26 cellular contexts compared by ENCODE assay signal in genomic region chr5:146909496-146910068, GRCh38.
"Had no signal": no experiment of that assay in that cellular context is flagged by ENCODE, and none has a peak within 500 bp of the region (broad histone marks: within the 10 kb centered on the region; RNA-seq: fewer than 3 reads in every experiment).

No MANE protein-coding gene starts in this region.

- H3K9ac ChIP-seq: KMS-11 had no signal

- H3K27me3 ChIP-seq: adrenal gland, body of pancreas, breast epithelium, SJSA1 had no signal

- DNase-seq: activated CD4-positive, alpha-beta T cell treated with anti-CD3 and anti-CD28 coated beads, Interleukin-2, amount 10 ng/mL, durations not matched to agents 24 days and 14 days; activated CD4-positive, alpha-beta T cell treated with anti-CD3 and anti-CD28 coated beads, Interleukin-2, amount 50 U/mL, for 4 hours; activated CD8-positive, alpha-beta T cell treated with anti-CD3 and anti-CD28 coated beads for 36 hours; activated gamma-delta T cell; activated naive CD4-positive, alpha-beta T cell treated with Interleukin-2 at 50 U/mL for 16 hours; activated T-cell treated with anti-CD3 and anti-CD28 coated beads, Interleukin-2, amount 50 U/mL, for 1 hour; activated T-cell treated with anti-CD3 and anti-CD28 coated beads, Interleukin-2, amount 50 U/mL, for 72 hours; adrenal gland; body of pancreas; MM.1S; MV-4-11; NCI-H1092; NCI-H1436 treated with DMSO at 0.1 percent for 48 hours; NCI-H187 treated with DMSO at 0.1 percent for 48 hours; NCI-H2081; NCI-H2171 treated with DMSO at 0.1 percent for 48 hours; NCI-H226; NCI-H446 treated with DMSO at 0.1 percent for 48 hours; NCI-H526; NCI-H748 treated with DMSO at 0.1 percent for 48 hours; OCI-M1; SHP77 treated with DMSO at 0.1 percent for 48 hours; T1000 had no signal

- H3K9me3 ChIP-seq: adrenal gland, body of pancreas, breast epithelium, SJSA1 had no signal

- H3K36me3 ChIP-seq: adrenal gland, breast epithelium, SJSA1 had no signal

- H3K4me2 ChIP-seq: KMS-11 had no signal

- H3K4me1 ChIP-seq: adrenal gland, body of pancreas, breast epithelium, SJSA1 had no signal

- H3K4me3 ChIP-seq: adrenal gland, body of pancreas, breast epithelium, SJSA1 had no signal

- H3K27ac ChIP-seq: adrenal gland, body of pancreas, breast epithelium, KMS-11, SJSA1 had no signal
